Comparison of ENCODE assay signal across 21 cellular contexts in the genomic region with DNA sequence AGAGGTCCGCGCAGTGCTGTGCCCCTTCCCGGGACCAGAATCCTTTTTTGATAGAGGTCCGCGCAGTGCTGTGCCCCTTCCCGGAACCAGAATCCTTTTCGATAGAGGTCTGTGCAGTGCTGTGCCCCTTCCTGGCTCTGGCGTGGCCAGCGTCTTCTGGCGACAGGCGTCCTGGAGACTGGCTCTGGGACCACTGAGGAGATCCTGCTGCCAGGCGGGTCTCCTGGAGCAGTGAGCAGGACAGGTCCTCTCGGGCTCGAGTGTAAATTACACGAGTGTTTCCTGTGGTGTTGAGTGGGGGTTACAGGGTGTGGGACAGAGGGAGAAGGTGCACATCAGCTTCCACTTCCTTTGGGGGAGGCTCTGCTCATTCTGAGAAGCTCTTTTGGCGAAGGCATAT.
"Had no signal": no experiment of that assay in that cellular context is flagged by ENCODE, and none has a peak within 500 bp of the region (broad histone marks: within the 10 kb centered on the region; RNA-seq: fewer than 3 reads in every experiment).

No MANE protein-coding gene starts in this region.

- H3K36me3 ChIP-seq: SJSA1 had no signal

- DNase-seq: KBM-7, MV-4-11, NCI-H1048, NCI-H1105 treated with DMSO at 0.1 percent for 48 hours, NCI-H1417 treated with DMSO at 0.1 percent for 48 hours, NCI-H146, NCI-H1694 treated with DMSO at 0.1 percent for 48 hours, NCI-H1930, NCI-H2081, NCI-H2107, NCI-H226, NCI-H446, NCI-H510A, NCI-H524 treated with DMSO at 0.1 percent for 48 hours, NCI-H69, NCI-H774, Right ventricle myocardium superior, RPMI8226, SIG-M5 had no signal

- H3K9me3 ChIP-seq: SJSA1 had no signal

- H3K27me3 ChIP-seq: SJSA1 had no signal

- H3K4me1 ChIP-seq: SJSA1 had no signal

- H3K4me3 ChIP-seq: SJSA1, SK-N-MC had no signal

- H3K27ac ChIP-seq: SJSA1, SK-N-MC had no signal
